ENCODE assay signal across 10 cellular contexts in the genomic region with DNA sequence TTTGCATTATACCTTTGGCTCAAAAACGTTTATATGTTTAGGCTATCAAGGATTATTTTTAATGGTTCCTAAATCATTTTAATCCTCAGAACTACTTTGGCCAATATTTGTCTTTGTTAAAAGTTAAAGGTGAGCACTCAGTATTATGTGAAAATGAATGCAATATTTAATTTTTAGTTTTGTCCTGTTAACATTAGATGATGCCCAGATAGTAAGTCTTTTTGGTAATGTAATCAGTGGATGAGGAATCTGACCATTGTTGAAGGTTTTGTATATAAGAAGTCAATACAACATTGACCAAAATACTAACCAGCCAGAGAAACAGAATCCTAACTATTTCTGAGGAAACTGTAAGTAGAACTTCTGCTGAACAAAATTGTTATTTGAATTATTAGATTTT. TPM values are rescaled to one million over a fixed set of nuclear protein-coding genes. Genes with fewer than 3 reads are reported as not detected.
"Had no signal": no experiment of that assay in that cellular context is flagged by ENCODE, and none has a peak within 500 bp of the region (broad histone marks: within the 10 kb centered on the region; RNA-seq: fewer than 3 reads in every experiment).

A gene with protein sequence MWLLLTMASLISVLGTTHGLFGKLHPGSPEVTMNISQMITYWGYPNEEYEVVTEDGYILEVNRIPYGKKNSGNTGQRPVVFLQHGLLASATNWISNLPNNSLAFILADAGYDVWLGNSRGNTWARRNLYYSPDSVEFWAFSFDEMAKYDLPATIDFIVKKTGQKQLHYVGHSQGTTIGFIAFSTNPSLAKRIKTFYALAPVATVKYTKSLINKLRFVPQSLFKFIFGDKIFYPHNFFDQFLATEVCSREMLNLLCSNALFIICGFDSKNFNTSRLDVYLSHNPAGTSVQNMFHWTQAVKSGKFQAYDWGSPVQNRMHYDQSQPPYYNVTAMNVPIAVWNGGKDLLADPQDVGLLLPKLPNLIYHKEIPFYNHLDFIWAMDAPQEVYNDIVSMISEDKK (plus strand): TSS at position 301 of the 400 bp plus-strand sequence. CDS start 2,856 bp downstream, outside the sequence.

- H3K4me1 ChIP-seq: HAP-1 had no signal

- H3K9me3 ChIP-seq: HAP-1 had no signal

- H3K9ac ChIP-seq: GM23248 had no signal

- DNase-seq: GM23248, GOT3, H7, HFFc6, IMR-90 had no signal

- H3K4me3 ChIP-seq: GM23248, HAP-1, K562 had no signal

- ATAC-seq: HCT116, K562 had no signal

- H3K9me3 Mint-ChIP-seq: HFFc6 had no signal

- H3K4me3 Mint-ChIP-seq: HFFc6 had no signal

- H3K36me3 ChIP-seq: HAP-1 had no signal

- H3K27ac ChIP-seq: GM23248 had no signal

- H3K27ac Mint-ChIP-seq: HFFc6 had no signal

- H2AFZ ChIP-seq: GM23248 had no signal

RNA-seq across cellular contexts. Expression of the gene that starts here (rescaled TPM):
- total RNA-seq: GM23248, H4, H7, HFFc6, HT-29, IMR-90, K562 had no signal
- polyA plus RNA-seq: GM23248, IMR-90, K562 had no signal
